In genomic region chr16:28835864-28836760, GRCh38 we compare ENCODE assay signal across 12 cellular contexts.
"Had no signal": no experiment of that assay in that cellular context is flagged by ENCODE, and none has a peak within 500 bp of the region (broad histone marks: within the 10 kb centered on the region; RNA-seq: fewer than 3 reads in every experiment).

No MANE protein-coding gene starts in this region.

- H2AFZ ChIP-seq: parathyroid adenoma had no signal

- H3K9me3 ChIP-seq: upper lobe of left lung had no signal

- H3K27me3 ChIP-seq: cardiac muscle cell, upper lobe of left lung had no signal

- DNase-seq: activated gamma-delta T cell; activated T-cell treated with anti-CD3 and anti-CD28 coated beads, Interleukin-2, amount 50 U/mL, for 4 hours; effector CD8-positive, alpha-beta T cell; hippocampal formation; naive B cell had no signal

- H3K27me3 Mint-ChIP-seq: naive B cell; stimulated activated memory B cell treated with anti-CD40 and anti-IgM and Interleukin-4, amounts not matched to agents 10 μg/mL and 1 μg/mL and 100 μg/mL, for 72 hours had no signal

- H3K79me2 ChIP-seq: parathyroid adenoma had no signal

- H3K27ac ChIP-seq: cardiac muscle cell, coronary artery, parathyroid adenoma, skin epidermis, upper lobe of left lung had no signal

- H3K4me3 Mint-ChIP-seq: activated T-cell treated with anti-CD3 and anti-CD28 coated beads, Interleukin-2, amount 50 U/mL, for 4 hours; naive B cell; stimulated activated memory B cell treated with anti-CD40 and anti-IgM and Interleukin-4, amounts not matched to agents 10 μg/mL and 1 μg/mL and 100 μg/mL, for 72 hours; T-helper 1 cell treated with Interleukin-12 subunit alpha and Interleukin-12 subunit beta and Interleukin-4 antibody, amounts not matched to agents 30 μg/mL and 1 μg/mL, for 36 hours had no signal

- H3K9me3 Mint-ChIP-seq: activated T-cell treated with anti-CD3 and anti-CD28 coated beads, Interleukin-2, amount 50 U/mL, for 4 hours; naive B cell; stimulated activated memory B cell treated with anti-CD40 and anti-IgM and Interleukin-4, amounts not matched to agents 10 μg/mL and 1 μg/mL and 100 μg/mL, for 72 hours; T-helper 1 cell treated with Interleukin-12 subunit alpha and Interleukin-12 subunit beta and Interleukin-4 antibody, amounts not matched to agents 30 μg/mL and 1 μg/mL, for 36 hours had no signal

- H3K9ac ChIP-seq: parathyroid adenoma had no signal

- H3K27ac Mint-ChIP-seq: stimulated activated memory B cell treated with anti-CD40 and anti-IgM and Interleukin-4, amounts not matched to agents 10 μg/mL and 1 μg/mL and 100 μg/mL, for 72 hours; T-helper 1 cell treated with Interleukin-12 subunit alpha and Interleukin-12 subunit beta and Interleukin-4 antibody, amounts not matched to agents 30 μg/mL and 1 μg/mL, for 36 hours had no signal

- ATAC-seq: activated T-cell treated with anti-CD3 and anti-CD28 coated beads, Interleukin-2, amount 50 U/mL, for 4 hours; stimulated activated memory B cell treated with anti-CD40 and anti-IgM and Interleukin-4, amounts not matched to agents 10 μg/mL and 1 μg/mL and 100 μg/mL, for 72 hours had no signal

- H3K4me3 ChIP-seq: cardiac muscle cell, coronary artery, skin epidermis, upper lobe of left lung had no signal

- H3K4me1 ChIP-seq: parathyroid adenoma, upper lobe of left lung had no signal
